13 cellular contexts compared by ENCODE assay signal in the genomic region with DNA sequence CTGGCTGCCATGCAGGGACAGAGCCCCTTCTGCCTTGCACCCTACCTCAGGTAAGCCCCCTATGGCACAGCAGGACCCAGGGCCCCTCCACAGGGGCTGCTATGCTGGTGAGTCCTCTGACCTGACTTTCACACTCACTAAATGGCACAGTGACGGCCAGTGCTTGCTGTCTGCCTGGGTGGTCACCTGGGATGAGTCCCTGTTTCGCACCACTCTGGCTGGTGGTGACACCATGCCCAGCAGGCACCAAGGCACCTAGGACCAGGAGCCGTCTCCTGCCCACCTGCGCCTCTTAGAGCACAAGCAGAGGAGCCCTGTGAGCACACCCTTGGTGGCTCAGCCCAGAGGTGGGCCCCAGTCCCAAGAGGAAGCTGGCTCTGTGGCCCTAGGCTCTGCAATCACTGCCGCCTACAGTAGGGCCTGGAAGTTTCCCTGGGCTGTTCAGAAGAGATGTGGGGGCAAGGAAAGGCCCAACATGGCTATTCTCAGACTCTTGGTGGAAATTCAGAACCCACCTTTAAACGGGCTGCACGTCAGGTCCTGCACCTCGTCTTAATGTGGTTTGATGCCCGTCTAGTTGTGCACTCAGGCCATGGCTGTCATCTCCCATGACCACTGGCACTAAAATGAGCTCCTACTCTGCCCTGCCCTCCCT.
DNase-seq lines count a peak whose midpoint lies in the region; ATAC-seq, FAIRE-seq and TF ChIP-seq lines count a peak whose summit lies in the region.
"Had no signal": no experiment of that assay in that cellular context is flagged by ENCODE, and none has a peak within 500 bp of the region (broad histone marks: within the 10 kb centered on the region; RNA-seq: fewer than 3 reads in every experiment).

No MANE protein-coding gene starts in this region.

- no peak overlapping the region for H3K18ac ChIP-seq in neuronal stem cell (ENCODE audit: low read length)

- H3K27ac Mint-ChIP-seq in astrocyte (ENCODE audit: unreplicated experiment), result peak overlapping the region; percentile 53
- H3K27ac Mint-ChIP-seq in dendritic cell treated with granulocyte-macrophage colony-stimulating factor and Interleukin-4, amounts not matched to agents 40 ng/mL and 50 ng/mL, for 4 days, result peak overlapping the region; percentile 12
- H3K27ac Mint-ChIP-seq: IgD-negative memory B cell had no signal

- no peaks in the 10 kb centered on the region for H3K36me3 ChIP-seq in astrocyte (ENCODE audit: insufficient read depth, low read length)
- no peaks in the 10 kb centered on the region for H3K36me3 ChIP-seq in neuronal stem cell (replicated peaks in 1 of 2; ENCODE audit: control insufficient read depth in 2 of 2, insufficient read depth in 2 of 2, low read length in 2 of 2)
- H3K36me3 ChIP-seq in spleen, result no peaks in the 10 kb centered on the region
- H3K36me3 ChIP-seq: BLaER1 treated with 17β-estradiol and CSF1 and Interleukin-3, amounts not matched to agents 10 nM and 100 nM; HAP-1 had no signal

- H3K27me3 Mint-ChIP-seq in astrocyte (ENCODE audit: low read depth, unreplicated experiment), result peaks cover 7% of the 10 kb centered on the region
- no peaks in the 10 kb centered on the region for H3K27me3 Mint-ChIP-seq in dendritic cell treated with granulocyte-macrophage colony-stimulating factor and Interleukin-4, amounts not matched to agents 40 ng/mL and 50 ng/mL, for 4 days
- H3K27me3 Mint-ChIP-seq: CD4-positive, CD25-positive, alpha-beta regulatory T cell had no signal

- no peak for DNase-seq in astrocyte (ENCODE audit: low read depth)
- DNase-seq in neuronal stem cell (ENCODE audit: low spot score), result no peak
- peak; percentile 69 for DNase-seq in spleen
- DNase-seq in cortex of kidney (lab: John Stamatoyannopoulos, UW), result no peak
- DNase-seq: CD4-positive, CD25-positive, alpha-beta regulatory T cell; GOT3 had no signal

- TF ChIP-seq CTCF in astrocyte (IDR thresholded peaks at IDR 0.05; ENCODE audit: insufficient read depth, low read depth, low read length) (no peak), spleen (IDR thresholded peaks at IDR 0.05 in 8 of 11, conservative IDR thresholded peaks at IDR 0.05 in 3 of 11) (no peak)

- peak overlapping the region; percentile 4 for H3K23ac ChIP-seq in neuronal stem cell (ENCODE audit: low read depth, low read length, poor library complexity)

- no CpG with 5 or more reads among the region's 9 CpGs for whole genome bisulfite sequencing in neuronal stem cell (ENCODE audit: extremely low coverage in 2 of 2, insufficient read length in 2 of 2, insufficient replicate concordance in 1 of 2), 2 donors
- 79 to 95% (median 85%) methylated on average over 4 to 9 of the region's 9 CpGs for WGBS in spleen, 5 donors

- H3K27me3 ChIP-seq in astrocyte (ENCODE audit: insufficient read depth, low read length) (no peaks in the 10 kb centered on the region), neuronal stem cell (ENCODE audit: control insufficient read depth in 3 of 3, insufficient read depth in 3 of 3, low read depth in 1 of 3, low read length in 3 of 3) (no peaks in the 10 kb centered on the region), spleen (replicated peaks in 1 of 7) (no peaks in the 10 kb centered on the region)
- H3K27me3 ChIP-seq: BLaER1 treated with 17β-estradiol and CSF1 and Interleukin-3, amounts not matched to agents 10 nM and 100 nM had no signal

- no peaks in the 10 kb centered on the region for H3K79me1 ChIP-seq in neuronal stem cell (ENCODE audit: low read depth, low read length)

- H3K79me2 ChIP-seq in astrocyte (ENCODE audit: insufficient read depth, low read length), result no peaks in the 10 kb centered on the region

- no peak for ATAC-seq in GM21515 (IDR thresholded peaks at IDR 0.05; ENCODE audit: unreplicated experiment)
- ATAC-seq in HG03469 (IDR thresholded peaks at IDR 0.05; ENCODE audit: unreplicated experiment), result no peak

- peaks cover 30% of the 10 kb centered on the region for H3K4me1 Mint-ChIP-seq in astrocyte (ENCODE audit: low read depth, unreplicated experiment)
- peaks cover 42% of the 10 kb centered on the region for H3K4me1 Mint-ChIP-seq in dendritic cell treated with granulocyte-macrophage colony-stimulating factor and Interleukin-4, amounts not matched to agents 40 ng/mL and 50 ng/mL, for 4 days (ENCODE audit: low read depth)

- peak overlapping the region; percentile 56 for H2BK15ac ChIP-seq in neuronal stem cell (ENCODE audit: low read length)

- H3K9me3 ChIP-seq in astrocyte (ENCODE audit: insufficient read depth, low read depth, low read length) (no peaks in the 10 kb centered on the region), neuronal stem cell (replicated peaks in 1 of 2; ENCODE audit: control insufficient read depth in 2 of 2, insufficient read depth in 1 of 2, low read depth in 1 of 2, low read length in 2 of 2) (no peaks in the 10 kb centered on the region), spleen (no peaks in the 10 kb centered on the region)
- H3K9me3 ChIP-seq: BLaER1 treated with 17β-estradiol and CSF1 and Interleukin-3, amounts not matched to agents 10 nM and 100 nM; HAP-1 had no signal

- H3K4me2 ChIP-seq in astrocyte (ENCODE audit: low read length) (no peak overlapping the region), neuronal stem cell (ENCODE audit: insufficient read depth, low read length, poor library complexity, severe bottlenecking) (no peak overlapping the region)

- H3K4me1 ChIP-seq in astrocyte (ENCODE audit: insufficient read depth, low read length) (peaks cover 17% of the 10 kb centered on the region), neuronal stem cell (ENCODE audit: control insufficient read depth in 2 of 2, insufficient read depth in 1 of 2, low read depth in 1 of 2, low read length in 2 of 2) (peaks cover 9 to 10% of the 10 kb centered on the region in 2 donors), spleen (peaks cover 14 to 38% (median 32%) of the 10 kb centered on the region in 6 donors)

- peak overlapping the region; percentile 36 for H2BK12ac ChIP-seq in neuronal stem cell (ENCODE audit: low read length)

- no peak overlapping the region for H3K4me3 ChIP-seq in astrocyte (ENCODE audit: insufficient read depth, low read depth, low read length)
- H3K4me3 ChIP-seq in neuronal stem cell (ENCODE audit: low read length in 2 of 2), result no peak overlapping the region
- no peak overlapping the region for H3K4me3 ChIP-seq in spleen
- H3K4me3 ChIP-seq: BLaER1 treated with 17β-estradiol and CSF1 and Interleukin-3, amounts not matched to agents 10 nM and 100 nM; HAP-1 had no signal

- no peak overlapping the region for H3K4me3 Mint-ChIP-seq in astrocyte (ENCODE audit: unreplicated experiment)
- no peak overlapping the region for H3K4me3 Mint-ChIP-seq in dendritic cell treated with granulocyte-macrophage colony-stimulating factor and Interleukin-4, amounts not matched to agents 40 ng/mL and 50 ng/mL, for 4 days
- H3K4me3 Mint-ChIP-seq: CD4-positive, CD25-positive, alpha-beta regulatory T cell had no signal

- FAIRE-seq in astrocyte (lab: Jason Lieb, UNC), result no peak
- FAIRE-seq: A204.1 had no signal

- H2AFZ ChIP-seq in astrocyte (ENCODE audit: low read depth, low read length), result no peak overlapping the region
- H2AFZ ChIP-seq in neuronal stem cell (ENCODE audit: low read length), result no peak overlapping the region

- H3K9ac ChIP-seq in astrocyte (ENCODE audit: low read length) (no peak overlapping the region), neuronal stem cell (ENCODE audit: low read depth, low read length, poor library complexity) (no peak overlapping the region)
- H3K9ac ChIP-seq: BLaER1 treated with 17β-estradiol and CSF1 and Interleukin-3, amounts not matched to agents 10 nM and 100 nM had no signal

- no peak for TF ChIP-seq POLR2A in spleen (IDR thresholded peaks at IDR 0.05)

- intact Hi-C loops in dendritic cell treated with granulocyte-macrophage colony-stimulating factor and Interleukin-4, amounts not matched to agents 40 ng/mL and 50 ng/mL, for 4 days (cut with micrococcal nuclease), result no loop called here
- intact Hi-C loops in spleen (cut with DNase I; ENCODE audit: low total_unique reads), result loop anchor here (10.0 kb wide), 1 partner anchor 163 kb away; a partner anchor contains a TSS

- H3K27ac ChIP-seq in astrocyte (ENCODE audit: low read depth, low read length), result no peak overlapping the region
- no peak overlapping the region for H3K27ac ChIP-seq in neuronal stem cell (replicated peaks; ENCODE audit: low read length)
- no peak overlapping the region for H3K27ac ChIP-seq in spleen
- H3K27ac ChIP-seq: BLaER1 treated with 17β-estradiol and CSF1 and Interleukin-3, amounts not matched to agents 10 nM and 100 nM had no signal

- no peak overlapping the region for H4K8ac ChIP-seq in neuronal stem cell (ENCODE audit: low read depth, low read length)

- H3K14ac ChIP-seq in neuronal stem cell (ENCODE audit: low read length), result no peak overlapping the region

- H4K20me1 ChIP-seq in astrocyte (ENCODE audit: insufficient read depth, low read length), result no peaks in the 10 kb centered on the region
- H4K20me1 ChIP-seq: BLaER1 treated with 17β-estradiol and CSF1 and Interleukin-3, amounts not matched to agents 10 nM and 100 nM had no signal

- H3K36me3 Mint-ChIP-seq in astrocyte (ENCODE audit: low read depth, unreplicated experiment), result no peaks in the 10 kb centered on the region
- no peaks in the 10 kb centered on the region for H3K36me3 Mint-ChIP-seq in dendritic cell treated with granulocyte-macrophage colony-stimulating factor and Interleukin-4, amounts not matched to agents 40 ng/mL and 50 ng/mL, for 4 days (ENCODE audit: low read depth)
- H3K36me3 Mint-ChIP-seq: CD4-positive, CD25-positive, alpha-beta regulatory T cell had no signal

- H2BK5ac ChIP-seq in neuronal stem cell (ENCODE audit: low read length), result no peak overlapping the region

- no peak overlapping the region for H4K91ac ChIP-seq in neuronal stem cell (ENCODE audit: low read depth, low read length, poor library complexity)

- H2BK120ac ChIP-seq in neuronal stem cell (ENCODE audit: low read depth, low read length), result no peak overlapping the region

- H3K4ac ChIP-seq in neuronal stem cell (ENCODE audit: low read length), result no peak overlapping the region

- H2AK5ac ChIP-seq in neuronal stem cell (ENCODE audit: low read depth, low read length), result peak overlapping the region; percentile 65

- H3K9me3 Mint-ChIP-seq in astrocyte (ENCODE audit: unreplicated experiment), result peaks cover 1% of the 10 kb centered on the region
- no peaks in the 10 kb centered on the region for H3K9me3 Mint-ChIP-seq in dendritic cell treated with granulocyte-macrophage colony-stimulating factor and Interleukin-4, amounts not matched to agents 40 ng/mL and 50 ng/mL, for 4 days
- H3K9me3 Mint-ChIP-seq: CD4-positive, CD25-positive, alpha-beta regulatory T cell had no signal
